In genomic region chr15:83178387-83178786, GRCh38 we compare ENCODE assay signal across 2 cellular contexts.
A peak's percentile ranks its signal among the peaks of the same experiment; 100 is the strongest.
TF ChIP-seq lines count a peak whose summit lies in the region.

No MANE protein-coding gene starts in this region.

TF ChIP-seq in GM23338, 12 proteins besides CTCF, POLR2A, EP300 and RAD21:
- no peak for TF ChIP-seq EZH2phosphoT487 (IDR thresholded peaks at IDR 0.05; ENCODE audit: unreplicated experiment)
- TF ChIP-seq ETS1 (IDR thresholded peaks at IDR 0.05), result no peak
- TF ChIP-seq EZH2 (IDR thresholded peaks at IDR 0.05; ENCODE audit: low read depth, unreplicated experiment), result no peak

TF ChIP-seq in H1, 55 proteins besides CTCF, POLR2A, EP300 and RAD21:
- peak; percentile 53 for TF ChIP-seq TEAD4 (IDR thresholded peaks at IDR 0.05; ENCODE audit: low read depth, low read length)
- no peak for TF ChIP-seq SIRT6 (IDR thresholded peaks at IDR 0.05; ENCODE audit: low read length)
